13 cellular contexts compared by ENCODE assay signal in genomic region chr4:15043226-15043625, GRCh38. TPM values are rescaled to one million over a fixed set of nuclear protein-coding genes. Genes with fewer than 3 reads are reported as not detected.
DNase-seq lines count a peak whose midpoint lies in the region; ATAC-seq and TF ChIP-seq lines count a peak whose summit lies in the region.
"Had no signal": no experiment of that assay in that cellular context is flagged by ENCODE, and none has a peak within 500 bp of the region (broad histone marks: within the 10 kb centered on the region; RNA-seq: fewer than 3 reads in every experiment).

No MANE protein-coding gene starts in this region.

- H3K4me1 ChIP-seq in H9 (ENCODE audit: insufficient read depth, low read length) = no peaks in the 10 kb centered on the region; the same call in 1 of the 2 replicates
- no peaks in the 10 kb centered on the region for H3K4me1 ChIP-seq in hepatocyte (ENCODE audit: insufficient read depth)
- H3K4me1 ChIP-seq in aorta (ENCODE audit: control insufficient read depth in 1 of 2, insufficient read depth in 2 of 2, low read length in 2 of 2) = peaks cover 0 to 3% of the 10 kb centered on the region in 2 donors
- H3K4me1 ChIP-seq: SJCRH30 had no signal

- H4K8ac ChIP-seq in H9 (replicated peaks; ENCODE audit: insufficient read length, low read depth, low read length) = no peak overlapping the region

- H3K4me1 Mint-ChIP-seq in H9 = peaks cover 8 to 10% of the 10 kb centered on the region in 2 experiments

- no peaks in the 10 kb centered on the region for H3K36me3 Mint-ChIP-seq in H9 (ENCODE audit: insufficient read depth in 1 of 3, low read depth in 3 of 3)

- H3K4me2 ChIP-seq in H9 (ENCODE audit: insufficient read depth, insufficient read length, low read length) (no peak overlapping the region), hepatocyte (no peak overlapping the region)

- H3K79me2 ChIP-seq in H9 (ENCODE audit: insufficient read depth, low read length) = no peaks in the 10 kb centered on the region
- no peaks in the 10 kb centered on the region for H3K79me2 ChIP-seq in hepatocyte

- H3K9me2 ChIP-seq in hepatocyte (replicated peaks; ENCODE audit: insufficient read depth) = no peaks in the 10 kb centered on the region

- no peaks in the 10 kb centered on the region for H3K27me3 Mint-ChIP-seq in H9 (ENCODE audit: low read depth)
- H3K27me3 Mint-ChIP-seq: activated naive CD4-positive, alpha-beta T cell treated with anti-CD3 and anti-CD28 coated beads, Interleukin-2, amount 50 U/mL, for 24 hours had no signal

- intact Hi-C loops in sciatic nerve (cut with DNase I) = no loop called here
- intact Hi-C loops in aorta (cut with DNase I) = loop anchor here in 1 of 2 donors (5.0 kb wide), 1 partner anchor 36 kb away; no protein-coding TSS in a partner anchor

- H4K91ac ChIP-seq in H9 (ENCODE audit: insufficient read length, low read depth, low read length) = no peak overlapping the region

- H3K14ac ChIP-seq in H9 (ENCODE audit: insufficient read depth, low read length) = no peak overlapping the region

- H2BK120ac ChIP-seq in H9 (ENCODE audit: low read depth, low read length, poor library complexity, severe bottlenecking) = no peak overlapping the region

- TF ChIP-seq CTCF in H9 (conservative IDR thresholded peaks at IDR 0.05) (peak; percentile 55), WERI-Rb-1 (IDR thresholded peaks at IDR 0.05; ENCODE audit: low read depth, low read length) (peak; percentile 15; the same call in 1 of the 2 replicates), hepatocyte (IDR thresholded peaks at IDR 0.05; ENCODE audit: poor library complexity) (peak; percentile 10)

- DNase-seq in A172 (ENCODE audit: low spot score) = peak; percentile 8
- DNase-seq in H9 = no peak
- DNase-seq in WERI-Rb-1 = no peak
- DNase-seq in hepatocyte (ENCODE audit: low spot score) = no peak
- DNase-seq in sciatic nerve (ENCODE audit: low spot score) = no peak
- no peak for DNase-seq in aorta
- no peak for DNase-seq in NCI-H1105 (lab: John Stamatoyannopoulos, UW)
- DNase-seq: activated CD4-positive, alpha-beta T cell treated with anti-CD3 and anti-CD28 coated beads, Interleukin-2, amount 50 U/mL, for 1 hour; C1 segment of cervical spinal cord; effector memory CD4-positive, alpha-beta T cell had no signal

- H4K20me1 ChIP-seq in H9 (ENCODE audit: control insufficient read depth, insufficient read depth, insufficient read length) = no peaks in the 10 kb centered on the region
- no peaks in the 10 kb centered on the region for H4K20me1 ChIP-seq in hepatocyte (ENCODE audit: insufficient read depth, poor library complexity, severe bottlenecking)

- H2BK12ac ChIP-seq in H9 (ENCODE audit: insufficient read length, low read depth, low read length) = no peak overlapping the region

- no peak overlapping the region for H2AK5ac ChIP-seq in H9 (ENCODE audit: insufficient read length, low read length)

- H3K27me3 ChIP-seq in H9 (ENCODE audit: insufficient read depth, low read length) (no peaks in the 10 kb centered on the region), WERI-Rb-1 (ENCODE audit: insufficient read depth, low read depth, severe bottlenecking) (no peaks in the 10 kb centered on the region), hepatocyte (no peaks in the 10 kb centered on the region), aorta (ENCODE audit: control insufficient read depth in 1 of 2, insufficient read depth in 2 of 2, low read length in 1 of 2) (no peaks in the 10 kb centered on the region)
- H3K27me3 ChIP-seq: SJCRH30 had no signal

- no peak overlapping the region for H2AFZ ChIP-seq in H9 (ENCODE audit: low read length)
- H2AFZ ChIP-seq in hepatocyte = no peak overlapping the region

- H3K23ac ChIP-seq in H9 (ENCODE audit: insufficient read length, low read depth, low read length) = no peak overlapping the region

- no peaks in the 10 kb centered on the region for H3K23me2 ChIP-seq in H9 (ENCODE audit: insufficient read length, low read depth, low read length, poor library complexity, severe bottlenecking)

- H3K4me3 ChIP-seq in WERI-Rb-1 (ENCODE audit: low read depth, low read length) (no peak overlapping the region), hepatocyte (no peak overlapping the region), aorta (ENCODE audit: low read length in 2 of 2) (no peak overlapping the region)
- H3K4me3 ChIP-seq: SJCRH30 had no signal

- H3K4me3 Mint-ChIP-seq in H9 = no peak overlapping the region
- H3K4me3 Mint-ChIP-seq: activated naive CD4-positive, alpha-beta T cell treated with anti-CD3 and anti-CD28 coated beads, Interleukin-2, amount 50 U/mL, for 24 hours had no signal

- H2BK5ac ChIP-seq in H9 (ENCODE audit: insufficient read length, low read length) = no peak overlapping the region

- no peak overlapping the region for H2BK15ac ChIP-seq in H9 (ENCODE audit: low read depth, low read length)

- H3K9ac ChIP-seq in H9 (ENCODE audit: extremely low read depth, insufficient read length, low read length) = no peak overlapping the region

- H3K18ac ChIP-seq in H9 (ENCODE audit: insufficient read length, low read depth, low read length) = no peak overlapping the region

- H3K9me3 ChIP-seq in H9 (ENCODE audit: control insufficient read depth, low read depth, low read length) (no peaks in the 10 kb centered on the region), WERI-Rb-1 (ENCODE audit: severe bottlenecking) (no peaks in the 10 kb centered on the region), hepatocyte (ENCODE audit: low read depth) (no peaks in the 10 kb centered on the region), aorta (ENCODE audit: control insufficient read depth, low read length) (no peaks in the 10 kb centered on the region)
- H3K9me3 ChIP-seq: SJCRH30 had no signal

- H3K4ac ChIP-seq in H9 (ENCODE audit: low read depth, low read length) = no peak overlapping the region

- no peak overlapping the region for H3K27ac ChIP-seq in H9 (ENCODE audit: insufficient read length, low read depth, low read length)
- no peak overlapping the region for H3K27ac ChIP-seq in WERI-Rb-1
- H3K27ac ChIP-seq in hepatocyte = peak overlapping the region; percentile 25
- no peak overlapping the region for H3K27ac ChIP-seq in aorta (ENCODE audit: low read depth in 1 of 2, low read length in 2 of 2)
- H3K27ac ChIP-seq: SJCRH30 had no signal

- ATAC-seq in sciatic nerve = no peak
- no peak for ATAC-seq in aorta (ENCODE audit: low FRiP score)
- no peak for ATAC-seq in HG03354 (IDR thresholded peaks at IDR 0.05; ENCODE audit: poor library complexity, severe bottlenecking, unreplicated experiment)

- WGBS in H9 (ENCODE audit: extremely low coverage, insufficient read length, low lambda C conversion rate) = no CpG with 5 or more reads among the region's 3 CpGs
- 84% methylated on average over 3 of the region's 3 CpGs for WGBS in hepatocyte (ENCODE audit: low lambda C conversion rate, missing lambda C conversion rate)
- WGBS in aorta, 2 donors = 74 to 76% methylated on average over 3 of the region's 3 CpGs

- no peak overlapping the region for H3T11ph ChIP-seq in H9 (ENCODE audit: low read length)

- no peak overlapping the region for H2BK20ac ChIP-seq in H9 (ENCODE audit: low read depth, low read length, poor library complexity, severe bottlenecking)

- H3K36me3 ChIP-seq in WERI-Rb-1 = no peaks in the 10 kb centered on the region
- H3K36me3 ChIP-seq in hepatocyte (replicated peaks; ENCODE audit: insufficient read depth, low read depth) = no peaks in the 10 kb centered on the region
- H3K36me3 ChIP-seq in aorta (ENCODE audit: control insufficient read depth in 1 of 2, insufficient read depth in 2 of 2, low read length in 1 of 2) = no peaks in the 10 kb centered on the region
- H3K36me3 ChIP-seq: SJCRH30 had no signal

- H3K27ac Mint-ChIP-seq in H9 = no peak overlapping the region
- H3K27ac Mint-ChIP-seq: activated naive CD4-positive, alpha-beta T cell treated with anti-CD3 and anti-CD28 coated beads, Interleukin-2, amount 50 U/mL, for 24 hours had no signal

- no peaks in the 10 kb centered on the region for H3K9me3 Mint-ChIP-seq in H9
- H3K9me3 Mint-ChIP-seq: activated naive CD4-positive, alpha-beta T cell treated with anti-CD3 and anti-CD28 coated beads, Interleukin-2, amount 50 U/mL, for 24 hours had no signal

- H3K56ac ChIP-seq in H9 (ENCODE audit: insufficient read length, low read depth, low read length) = no peak overlapping the region

- no peak overlapping the region for H4K5ac ChIP-seq in H9 (ENCODE audit: insufficient read length, low read depth, low read length)

- H3K79me1 ChIP-seq in H9 (ENCODE audit: insufficient read depth, low read depth, low read length, poor library complexity, severe bottlenecking) = no peaks in the 10 kb centered on the region

RNA-seq across cellular contexts. Expression of gene CPEB2, which starts 40.9 kb away (rescaled TPM):
- 2.2 and 5.3 TPM in 2 replicates for total RNA-seq in A172 (2014; rRNA removed; shearing (Covaris generic))
- 1.6 and 1.8 TPM in 2 replicates for total RNA-seq in H9 (2021)
- total RNA-seq in hepatocyte = 16.6 and 18.1 TPM in 2 replicates
- 4.4 and 6.9 TPM in 2 replicates for polyA plus RNA-seq in hepatocyte
- total RNA-seq in sciatic nerve = 44.1 TPM
- 10 to 100 TPM; 28.0 to 57.0 TPM for total RNA-seq in aorta
- 10 to 100 TPM in 1 of 2 donors, 1 to 10 TPM in 1; 5.8 to 11.4 TPM for polyA plus RNA-seq in aorta
